1 cellular context compared by ENCODE assay signal in the genomic region with DNA sequence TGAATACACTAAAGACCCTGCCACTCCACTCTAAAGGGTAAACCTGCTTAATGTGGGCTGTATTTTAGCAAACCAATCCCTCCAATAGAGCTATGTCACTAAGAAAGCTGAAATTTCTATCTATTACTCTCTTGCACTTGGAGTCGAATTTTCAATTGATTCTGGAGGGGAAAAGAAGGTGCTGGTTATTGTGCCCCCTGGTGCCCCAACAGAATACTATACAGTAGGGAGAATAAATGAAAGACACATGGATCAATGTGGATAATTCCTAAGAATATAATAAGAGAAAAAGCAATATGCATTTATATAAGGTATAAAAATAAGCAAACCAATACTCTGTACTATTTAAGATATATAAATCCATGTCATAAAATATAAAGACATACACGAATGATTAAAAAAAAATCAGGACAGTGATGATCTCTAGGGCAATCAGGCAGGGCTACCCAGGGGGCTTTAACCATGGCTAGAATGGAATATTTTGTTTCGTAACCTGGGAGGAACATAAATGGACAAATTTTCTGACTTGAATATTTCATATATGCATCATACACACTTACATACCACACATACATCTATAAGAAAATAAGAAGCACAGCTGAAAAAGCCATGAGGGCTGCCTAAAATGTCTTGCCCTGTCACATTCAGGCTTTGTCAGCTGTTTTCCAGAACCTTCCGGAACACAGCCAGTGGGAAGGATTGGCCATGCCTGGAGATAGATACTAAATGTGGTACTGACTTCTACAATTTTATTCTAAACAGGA.
TF ChIP-seq lines count a peak whose summit lies in the region.

No MANE protein-coding gene starts in this region.

TF ChIP-seq in SK-N-SH treated with all-trans-retinoic acid at 6 μM for 48 hours, 23 proteins besides CTCF, POLR2A, EP300 and RAD21 (continued from another document):
- TF ChIP-seq, protein P1, sequence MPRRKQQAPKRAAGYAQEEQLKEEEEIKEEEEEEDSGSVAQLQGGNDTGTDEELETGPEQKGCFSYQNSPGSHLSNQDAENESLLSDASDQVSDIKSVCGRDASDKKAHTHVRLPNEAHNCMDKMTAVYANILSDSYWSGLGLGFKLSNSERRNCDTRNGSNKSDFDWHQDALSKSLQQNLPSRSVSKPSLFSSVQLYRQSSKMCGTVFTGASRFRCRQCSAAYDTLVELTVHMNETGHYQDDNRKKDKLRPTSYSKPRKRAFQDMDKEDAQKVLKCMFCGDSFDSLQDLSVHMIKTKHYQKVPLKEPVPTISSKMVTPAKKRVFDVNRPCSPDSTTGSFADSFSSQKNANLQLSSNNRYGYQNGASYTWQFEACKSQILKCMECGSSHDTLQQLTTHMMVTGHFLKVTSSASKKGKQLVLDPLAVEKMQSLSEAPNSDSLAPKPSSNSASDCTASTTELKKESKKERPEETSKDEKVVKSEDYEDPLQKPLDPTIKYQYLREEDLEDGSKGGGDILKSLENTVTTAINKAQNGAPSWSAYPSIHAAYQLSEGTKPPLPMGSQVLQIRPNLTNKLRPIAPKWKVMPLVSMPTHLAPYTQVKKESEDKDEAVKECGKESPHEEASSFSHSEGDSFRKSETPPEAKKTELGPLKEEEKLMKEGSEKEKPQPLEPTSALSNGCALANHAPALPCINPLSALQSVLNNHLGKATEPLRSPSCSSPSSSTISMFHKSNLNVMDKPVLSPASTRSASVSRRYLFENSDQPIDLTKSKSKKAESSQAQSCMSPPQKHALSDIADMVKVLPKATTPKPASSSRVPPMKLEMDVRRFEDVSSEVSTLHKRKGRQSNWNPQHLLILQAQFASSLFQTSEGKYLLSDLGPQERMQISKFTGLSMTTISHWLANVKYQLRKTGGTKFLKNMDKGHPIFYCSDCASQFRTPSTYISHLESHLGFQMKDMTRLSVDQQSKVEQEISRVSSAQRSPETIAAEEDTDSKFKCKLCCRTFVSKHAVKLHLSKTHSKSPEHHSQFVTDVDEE (CRISPR knock-in tag; IDR thresholded peaks at IDR 0.05) = no peak
- no peak for TF ChIP-seq PPARA (CRISPR knock-in tag; IDR thresholded peaks at IDR 0.05; ENCODE audit: borderline replicate concordance)
- TF ChIP-seq, protein P2, sequence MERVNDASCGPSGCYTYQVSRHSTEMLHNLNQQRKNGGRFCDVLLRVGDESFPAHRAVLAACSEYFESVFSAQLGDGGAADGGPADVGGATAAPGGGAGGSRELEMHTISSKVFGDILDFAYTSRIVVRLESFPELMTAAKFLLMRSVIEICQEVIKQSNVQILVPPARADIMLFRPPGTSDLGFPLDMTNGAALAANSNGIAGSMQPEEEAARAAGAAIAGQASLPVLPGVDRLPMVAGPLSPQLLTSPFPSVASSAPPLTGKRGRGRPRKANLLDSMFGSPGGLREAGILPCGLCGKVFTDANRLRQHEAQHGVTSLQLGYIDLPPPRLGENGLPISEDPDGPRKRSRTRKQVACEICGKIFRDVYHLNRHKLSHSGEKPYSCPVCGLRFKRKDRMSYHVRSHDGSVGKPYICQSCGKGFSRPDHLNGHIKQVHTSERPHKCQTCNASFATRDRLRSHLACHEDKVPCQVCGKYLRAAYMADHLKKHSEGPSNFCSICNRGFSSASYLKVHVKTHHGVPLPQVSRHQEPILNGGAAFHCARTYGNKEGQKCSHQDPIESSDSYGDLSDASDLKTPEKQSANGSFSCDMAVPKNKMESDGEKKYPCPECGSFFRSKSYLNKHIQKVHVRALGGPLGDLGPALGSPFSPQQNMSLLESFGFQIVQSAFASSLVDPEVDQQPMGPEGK (CRISPR knock-in tag; IDR thresholded peaks at IDR 0.05; ENCODE audit: borderline replicate concordance) = no peak
